Comparison of ENCODE assay signal across 24 cellular contexts in genomic region chr2:196887431-196887830, GRCh38.
"Had no signal": no experiment of that assay in that cellular context is flagged by ENCODE, and none has a peak within 500 bp of the region (broad histone marks: within the 10 kb centered on the region; RNA-seq: fewer than 3 reads in every experiment).

No MANE protein-coding gene starts in this region.

- H3K27me3 ChIP-seq: cardiac muscle cell, MG63 had no signal

- H3K27ac ChIP-seq: cardiac muscle cell had no signal

- H3K9me3 ChIP-seq: MG63 had no signal

- H3K36me3 ChIP-seq: MG63 had no signal

- H3K27me3 Mint-ChIP-seq: activated B cell treated with CpG ODN at 0.5 μM for 24 hours; activated CD4-positive, alpha-beta memory T cell treated with anti-CD3 and anti-CD28 coated beads for 36 hours; activated CD4-positive, alpha-beta T cell treated with anti-CD3 and anti-CD28 coated beads, Interleukin-2, amount 10 ng/mL, durations not matched to agents 7 days and 5 days; activated naive CD8-positive, alpha-beta T cell; brain; T-cell had no signal

- H3K9me3 Mint-ChIP-seq: activated CD4-positive, alpha-beta memory T cell treated with anti-CD3 and anti-CD28 coated beads for 36 hours had no signal

- H3K27ac Mint-ChIP-seq: activated B cell treated with CpG ODN at 0.5 μM for 24 hours; activated CD4-positive, alpha-beta memory T cell treated with anti-CD3 and anti-CD28 coated beads for 36 hours; activated naive CD8-positive, alpha-beta T cell; brain; T-cell had no signal

- ATAC-seq: activated T-cell treated with anti-CD3 and anti-CD28 coated beads, Interleukin-2, amount 50 U/mL, for 4 hours; T-cell had no signal

- H3K4me1 Mint-ChIP-seq: activated B cell treated with CpG ODN at 0.5 μM for 24 hours, brain had no signal

- DNase-seq: activated B cell treated with CpG ODN at 0.5 μM for 24 hours; activated CD4-positive, alpha-beta memory T cell treated with anti-CD3 and anti-CD28 coated beads for 36 hours; activated CD4-positive, alpha-beta T cell treated with anti-CD3 and anti-CD28 coated beads for 1 hour; activated CD4-positive, alpha-beta T cell treated with anti-CD3 and anti-CD28 coated beads, Interleukin-2, amount 10 ng/mL, durations not matched to agents 7 days and 5 days; activated CD8-positive, alpha-beta memory T cell treated with anti-CD3 and anti-CD28 coated beads for 24 hours; activated effector memory CD4-positive, alpha-beta T cell treated with anti-CD3 and anti-CD28 coated beads, Interleukin-2, amount 50 U/mL, for 16 hours; activated naive CD4-positive, alpha-beta T cell treated with Interleukin-2 at 50 U/mL for 16 hours; activated T-cell treated with anti-CD3 and anti-CD28 coated beads, Interleukin-2, amount 50 U/mL, for 4 hours; amygdala; MG63; NCI-H1105; NCI-H1436 treated with DMSO at 0.1 percent for 48 hours; NCI-H187; NCI-H2081; NCI-H510A treated with DMSO at 0.1 percent for 48 hours; NCI-H69; NK-92 treated with Interleukin-12 subunit alpha and Interleukin-12 subunit beta, amount 100 ng/mL, for 24 hours; SIG-M5; T-cell; T-helper 2 cell; T1000 had no signal

- H3K4me3 ChIP-seq: cardiac muscle cell, MG63 had no signal

- H3K4me3 Mint-ChIP-seq: activated B cell treated with CpG ODN at 0.5 μM for 24 hours; activated CD4-positive, alpha-beta memory T cell treated with anti-CD3 and anti-CD28 coated beads for 36 hours; activated CD4-positive, alpha-beta T cell treated with anti-CD3 and anti-CD28 coated beads, Interleukin-2, amount 10 ng/mL, durations not matched to agents 7 days and 5 days; activated naive CD8-positive, alpha-beta T cell; activated T-cell treated with anti-CD3 and anti-CD28 coated beads, Interleukin-2, amount 50 U/mL, for 4 hours; brain; T-cell had no signal
